8 cellular contexts compared by ENCODE assay signal in genomic region chr12:132162508-132163031, GRCh38. TPM values are rescaled to one million over a fixed set of nuclear protein-coding genes. Genes with fewer than 3 reads are reported as not detected.
DNase-seq lines count a peak whose midpoint lies in the region; ATAC-seq and TF ChIP-seq lines count a peak whose summit lies in the region.

No MANE protein-coding gene starts in this region.

- H3K27me3 ChIP-seq in heart left ventricle (peaks cover 0 to 10% (median 5%) of the 10 kb centered on the region in 9 donors), tibial nerve (no peaks in the 10 kb centered on the region), sigmoid colon (peaks cover 0 to 27% (median 17%) of the 10 kb centered on the region in 3 donors)

- no peak for DNase-seq in activated naive CD4-positive, alpha-beta T cell treated with anti-CD3 and anti-CD28 coated beads, Interleukin-2, amount 50 U/mL, for 72 hours (ENCODE audit: low spot score in 2 of 2)
- DNase-seq in activated naive CD4-positive, alpha-beta T cell treated with anti-CD3 and anti-CD28 coated beads for 36 hours = no peak
- DNase-seq in T-cell = peak in 4 of 34 experiments; percentile 4 to 38 (median 26)
- peak in 3 of 5 donors; percentile 21 to 61 (median 23) for DNase-seq in heart left ventricle
- DNase-seq in tibial nerve (ENCODE audit: low spot score in 2 of 2) = peak in 1 of 2 donors; percentile 31
- no peak for DNase-seq in sigmoid colon
- DNase-seq in DMS114 treated with DMSO at 0.1 percent for 48 hours (lab: John Stamatoyannopoulos, UW; ENCODE audit: unreplicated experiment) = no peak

- intact Hi-C loops in activated naive CD4-positive, alpha-beta T cell treated with anti-CD3 and anti-CD28 coated beads for 36 hours (cut with micrococcal nuclease) = no loop called here
- intact Hi-C loops in heart left ventricle (cut with DNase I) (loop anchor here in 1 of 10 donors (5.0 kb wide), 1 partner anchor 355 kb away; no protein-coding TSS in a partner anchor), sigmoid colon (cut with DNase I) (no loop called here)

- H3K9me3 Mint-ChIP-seq in activated naive CD4-positive, alpha-beta T cell treated with anti-CD3 and anti-CD28 coated beads, Interleukin-2, amount 50 U/mL, for 72 hours = peaks cover 7 to 11% of the 10 kb centered on the region in 2 donors
- H3K9me3 Mint-ChIP-seq in activated naive CD4-positive, alpha-beta T cell treated with anti-CD3 and anti-CD28 coated beads for 36 hours = no peaks in the 10 kb centered on the region
- H3K9me3 Mint-ChIP-seq in T-cell = peaks cover 0 to 7% (median 0%) of the 10 kb centered on the region in 3 donors

- TF ChIP-seq CTCF in heart left ventricle (IDR thresholded peaks at IDR 0.05) = no peak
- TF ChIP-seq CTCF in tibial nerve (IDR thresholded peaks at IDR 0.05) = no peak
- TF ChIP-seq CTCF in sigmoid colon (IDR thresholded peaks at IDR 0.05) = no peak

- peaks cover 13% of the 10 kb centered on the region for H3K4me1 Mint-ChIP-seq in activated naive CD4-positive, alpha-beta T cell treated with anti-CD3 and anti-CD28 coated beads for 36 hours (ENCODE audit: low read depth)
- peaks cover 9 to 34% (median 19%) of the 10 kb centered on the region in 3 donors for H3K4me1 Mint-ChIP-seq in T-cell

- peak; percentile 46 to 55 for ATAC-seq in activated naive CD4-positive, alpha-beta T cell treated with anti-CD3 and anti-CD28 coated beads, Interleukin-2, amount 50 U/mL, for 72 hours
- peak; percentile 12 to 88 (median 34) for ATAC-seq in T-cell (replicated peaks in 1 of 4)
- ATAC-seq in heart left ventricle = peak in 1 of 4 donors; percentile 27
- no peak for ATAC-seq in GM18861 (IDR thresholded peaks at IDR 0.05; ENCODE audit: unreplicated experiment)

- no peak overlapping the region for H3K27ac ChIP-seq in heart left ventricle
- peak overlapping the region; percentile 0 to 83 (median 40) for H3K27ac ChIP-seq in tibial nerve
- no peak overlapping the region for H3K27ac ChIP-seq in sigmoid colon

- no peak overlapping the region for H3K4me3 Mint-ChIP-seq in activated naive CD4-positive, alpha-beta T cell treated with anti-CD3 and anti-CD28 coated beads for 36 hours
- peak overlapping the region in 2 of 3 donors; percentile 3 to 28 for H3K4me3 Mint-ChIP-seq in T-cell

- TF ChIP-seq POLR2A in heart left ventricle (IDR thresholded peaks at IDR 0.05) (no peak), tibial nerve (IDR thresholded peaks at IDR 0.05) (no peak), sigmoid colon (IDR thresholded peaks at IDR 0.05) (no peak)

- H3K27ac Mint-ChIP-seq in activated naive CD4-positive, alpha-beta T cell treated with anti-CD3 and anti-CD28 coated beads, Interleukin-2, amount 50 U/mL, for 72 hours = no peak overlapping the region
- no peak overlapping the region for H3K27ac Mint-ChIP-seq in activated naive CD4-positive, alpha-beta T cell treated with anti-CD3 and anti-CD28 coated beads for 36 hours
- H3K27ac Mint-ChIP-seq in T-cell = peak overlapping the region in 1 of 2 donors; percentile 52

- peaks cover 0 to 13% (median 0%) of the 10 kb centered on the region in 12 donors for H3K4me1 ChIP-seq in heart left ventricle
- peaks cover 0 to 22% (median 10%) of the 10 kb centered on the region in 4 donors for H3K4me1 ChIP-seq in tibial nerve
- H3K4me1 ChIP-seq in sigmoid colon = peaks cover 0 to 4% (median 0%) of the 10 kb centered on the region in 4 donors

- CTCF ChIA-PET in activated naive CD4-positive, alpha-beta T cell treated with anti-CD3 and anti-CD28 coated beads for 36 hours (lab: Charles Lee) = interaction anchor here (1.5 kb wide), 2 partner anchors 9 to 57 kb away, joined by 3 to 6 read pairs; no protein-coding TSS in a partner anchor
- CTCF ChIA-PET in T-cell (lab: Charles Lee) = interaction anchor here (0.9 to 1.6 kb wide), 4 partner anchors 9 to 57 kb away, joined by 3 to 4 read pairs (median 3); no protein-coding TSS in a partner anchor

- POLR2A ChIA-PET in T-cell (lab: Charles Lee) = interaction anchor here in 1 of 2 donors (1.0 kb wide), 1 partner anchor 23 kb away, joined by 4 read pairs; no protein-coding TSS in a partner anchor

- H3K27me3 Mint-ChIP-seq in activated naive CD4-positive, alpha-beta T cell treated with anti-CD3 and anti-CD28 coated beads for 36 hours (ENCODE audit: low read depth) = no peaks in the 10 kb centered on the region
- no peaks in the 10 kb centered on the region for H3K27me3 Mint-ChIP-seq in T-cell

- H3K9me3 ChIP-seq in heart left ventricle = no peaks in the 10 kb centered on the region
- no peaks in the 10 kb centered on the region for H3K9me3 ChIP-seq in tibial nerve
- H3K9me3 ChIP-seq in sigmoid colon = no peaks in the 10 kb centered on the region

- WGBS in heart left ventricle, 4 donors = 34 to 41% (median 36%) methylated on average over 10 to 17 of the region's 17 CpGs
- WGBS in tibial nerve, 2 donors = 10% methylated on average over 13 to 17 of the region's 17 CpGs
- WGBS in sigmoid colon, 2 donors = 24 to 30% methylated on average over 17 of the region's 17 CpGs

- no peaks in the 10 kb centered on the region for H3K36me3 Mint-ChIP-seq in activated naive CD4-positive, alpha-beta T cell treated with anti-CD3 and anti-CD28 coated beads, Interleukin-2, amount 50 U/mL, for 72 hours
- no peaks in the 10 kb centered on the region for H3K36me3 Mint-ChIP-seq in activated naive CD4-positive, alpha-beta T cell treated with anti-CD3 and anti-CD28 coated beads for 36 hours (ENCODE audit: low read depth)
- H3K36me3 Mint-ChIP-seq in T-cell = no peaks in the 10 kb centered on the region

- TF ChIP-seq EP300 in tibial nerve (IDR thresholded peaks at IDR 0.05) (peak in 1 of 2 donors; percentile 32), sigmoid colon (IDR thresholded peaks at IDR 0.05) (no peak)

- H3K4me3 ChIP-seq in heart left ventricle (peak overlapping the region in 1 of 12 donors; percentile 19), tibial nerve (peak overlapping the region in 1 of 4 donors; percentile 15), sigmoid colon (peak overlapping the region in 2 of 4 donors; percentile 5 to 7)

- H3K36me3 ChIP-seq in heart left ventricle (no peaks in the 10 kb centered on the region), tibial nerve (peaks cover 0 to 16% (median 0%) of the 10 kb centered on the region in 3 donors), sigmoid colon (peaks cover 0 to 6% (median 0%) of the 10 kb centered on the region in 4 donors)

RNA-seq across cellular contexts. Expression of gene NOC4L, which starts 18.3 kb away (rescaled TPM):
- 10 to 100 TPM; 21.0 to 29.3 TPM for total RNA-seq in activated naive CD4-positive, alpha-beta T cell treated with anti-CD3 and anti-CD28 coated beads, Interleukin-2, amount 50 U/mL, for 72 hours
- total RNA-seq in activated naive CD4-positive, alpha-beta T cell treated with anti-CD3 and anti-CD28 coated beads for 36 hours = 10 to 100 TPM; 27.1 to 27.4 TPM
- total RNA-seq in T-cell (10 to 100 TPM; 14.6 to 28.9 (median 26.4) TPM), heart left ventricle (10 to 100 TPM in 4 of 9 donors, 1 to 10 TPM in 5; 7.9 to 14.5 (median 9.6) TPM), tibial nerve (10 to 100 TPM in 3 of 4 donors, 1 to 10 TPM in 1; 8.2 to 24.9 (median 17.0) TPM), sigmoid colon (1 to 10 TPM; 5.4 to 9.4 (median 7.5) TPM)
- polyA plus RNA-seq in heart left ventricle (10 to 100 TPM; 10.9 to 21.1 TPM), sigmoid colon (10 to 100 TPM; 11.4 to 34.9 (median 13.2) TPM)

RNA-seq across cellular contexts. Expression of gene DDX51, which starts 18.5 kb away (rescaled TPM):
- 10 to 100 TPM; 22.0 to 34.5 TPM for total RNA-seq in activated naive CD4-positive, alpha-beta T cell treated with anti-CD3 and anti-CD28 coated beads, Interleukin-2, amount 50 U/mL, for 72 hours
- total RNA-seq in activated naive CD4-positive, alpha-beta T cell treated with anti-CD3 and anti-CD28 coated beads for 36 hours = 10 to 100 TPM; 18.8 to 20.0 TPM
- 10 to 100 TPM; 41.9 to 58.6 (median 49.0) TPM for total RNA-seq in T-cell
- 1 to 10 TPM; 4.1 to 9.9 (median 8.5) TPM for total RNA-seq in heart left ventricle
- polyA plus RNA-seq in heart left ventricle = 10 to 100 TPM; 12.8 to 14.7 TPM
- total RNA-seq in tibial nerve = 10 to 100 TPM; 15.5 to 43.8 (median 28.7) TPM
- 10 to 100 TPM in 1 of 4 donors, 1 to 10 TPM in 3; 6.8 to 13.7 (median 8.5) TPM for total RNA-seq in sigmoid colon
- polyA plus RNA-seq in sigmoid colon = 10 to 100 TPM in 1 of 3 donors, 1 to 10 TPM in 2; 3.9 to 22.4 (median 4.8) TPM

Comparison
In these comparisons a context has a peak if more than half of its experiments do, and no peak if none do; other contexts are left out.
1. DNase-seq: peak in heart left ventricle (3 of 5); none in activated naive CD4-positive, alpha-beta T cell treated with anti-CD3 and anti-CD28 coated beads, Interleukin-2, amount 50 U/mL, for 72 hours (0 of 2), activated naive CD4-positive, alpha-beta T cell treated with anti-CD3 and anti-CD28 coated beads for 36 hours (single experiment), sigmoid colon (single experiment) and DMS114 treated with DMSO at 0.1 percent for 48 hours (single experiment).
2. H3K27ac ChIP-seq: peak in tibial nerve (4 of 4); none in heart left ventricle (0 of 12) and sigmoid colon (0 of 4).